1 cellular context compared by ENCODE assay signal in genomic region chr3:12147263-12147780, GRCh38.
TF ChIP-seq lines count a peak whose summit lies in the region.

No MANE protein-coding gene starts in this region.

TF ChIP-seq in WTC11, 78 proteins besides CTCF, POLR2A, EP300 and RAD21 (continued from another document):
- TF ChIP-seq ARID4B (CRISPR knock-in tag; IDR thresholded peaks at IDR 0.05; ENCODE audit: borderline replicate concordance) (no peak), TEAD4 (CRISPR knock-in tag; IDR thresholded peaks at IDR 0.05) (no peak), NFE2L1 (CRISPR knock-in tag; IDR thresholded peaks at IDR 0.05) (no peak), ESRRA (CRISPR knock-in tag; IDR thresholded peaks at IDR 0.05; ENCODE audit: borderline replicate concordance) (no peak)
- TF ChIP-seq, protein P1, sequence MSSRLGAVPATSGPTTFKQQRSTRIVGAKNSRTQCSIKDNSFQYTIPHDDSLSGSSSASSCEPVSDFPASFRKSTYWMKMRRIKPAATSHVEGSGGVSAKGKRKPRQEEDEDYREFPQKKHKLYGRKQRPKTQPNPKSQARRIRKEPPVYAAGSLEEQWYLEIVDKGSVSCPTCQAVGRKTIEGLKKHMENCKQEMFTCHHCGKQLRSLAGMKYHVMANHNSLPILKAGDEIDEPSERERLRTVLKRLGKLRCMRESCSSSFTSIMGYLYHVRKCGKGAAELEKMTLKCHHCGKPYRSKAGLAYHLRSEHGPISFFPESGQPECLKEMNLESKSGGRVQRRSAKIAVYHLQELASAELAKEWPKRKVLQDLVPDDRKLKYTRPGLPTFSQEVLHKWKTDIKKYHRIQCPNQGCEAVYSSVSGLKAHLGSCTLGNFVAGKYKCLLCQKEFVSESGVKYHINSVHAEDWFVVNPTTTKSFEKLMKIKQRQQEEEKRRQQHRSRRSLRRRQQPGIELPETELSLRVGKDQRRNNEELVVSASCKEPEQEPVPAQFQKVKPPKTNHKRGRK (CRISPR knock-in tag; IDR thresholded peaks at IDR 0.05; ENCODE audit: borderline replicate concordance): no peak
- TF ChIP-seq, protein P2, sequence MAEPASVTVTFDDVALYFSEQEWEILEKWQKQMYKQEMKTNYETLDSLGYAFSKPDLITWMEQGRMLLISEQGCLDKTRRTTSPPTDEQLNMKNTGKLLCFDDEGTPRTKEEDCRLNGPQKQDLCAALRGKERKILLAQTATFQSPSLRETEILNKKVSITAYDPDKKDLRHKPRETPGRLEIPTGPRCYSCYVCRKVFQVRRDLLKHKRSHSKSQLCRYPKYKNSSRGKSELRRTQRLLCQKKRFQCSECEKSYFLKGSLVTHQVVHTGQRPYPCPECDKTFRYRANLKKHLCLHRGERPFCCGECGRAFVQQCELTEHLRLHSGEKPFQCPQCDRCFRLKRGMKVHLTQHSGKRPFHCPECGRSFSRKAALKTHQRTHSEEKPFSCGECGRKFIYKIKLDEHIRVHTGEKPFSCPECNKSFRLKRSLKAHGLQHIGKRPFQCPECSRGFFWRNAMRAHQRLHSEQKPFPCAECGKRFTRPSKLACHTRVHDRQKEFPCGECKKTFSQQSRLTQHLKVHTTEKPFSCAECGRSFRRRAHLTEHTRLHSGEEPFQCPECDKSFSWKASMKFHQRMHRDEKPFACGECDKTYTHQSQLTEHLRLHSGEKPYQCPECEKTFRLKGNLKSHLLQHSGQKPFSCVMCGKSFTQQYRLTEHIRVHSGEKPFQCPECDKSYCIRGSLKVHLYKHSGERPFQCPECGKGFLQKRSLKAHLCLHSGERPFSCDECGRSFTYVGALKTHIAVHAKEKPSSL (CRISPR knock-in tag; conservative IDR thresholded peaks at IDR 0.05): no peak
- TF ChIP-seq, protein P3, sequence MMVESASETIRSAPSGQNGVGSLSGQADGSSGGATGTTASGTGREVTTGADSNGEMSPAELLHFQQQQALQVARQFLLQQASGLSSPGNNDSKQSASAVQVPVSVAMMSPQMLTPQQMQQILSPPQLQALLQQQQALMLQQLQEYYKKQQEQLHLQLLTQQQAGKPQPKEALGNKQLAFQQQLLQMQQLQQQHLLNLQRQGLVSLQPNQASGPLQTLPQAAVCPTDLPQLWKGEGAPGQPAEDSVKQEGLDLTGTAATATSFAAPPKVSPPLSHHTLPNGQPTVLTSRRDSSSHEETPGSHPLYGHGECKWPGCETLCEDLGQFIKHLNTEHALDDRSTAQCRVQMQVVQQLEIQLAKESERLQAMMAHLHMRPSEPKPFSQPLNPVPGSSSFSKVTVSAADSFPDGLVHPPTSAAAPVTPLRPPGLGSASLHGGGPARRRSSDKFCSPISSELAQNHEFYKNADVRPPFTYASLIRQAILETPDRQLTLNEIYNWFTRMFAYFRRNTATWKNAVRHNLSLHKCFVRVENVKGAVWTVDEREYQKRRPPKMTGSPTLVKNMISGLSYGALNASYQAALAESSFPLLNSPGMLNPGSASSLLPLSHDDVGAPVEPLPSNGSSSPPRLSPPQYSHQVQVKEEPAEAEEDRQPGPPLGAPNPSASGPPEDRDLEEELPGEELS (CRISPR knock-in tag; IDR thresholded peaks at IDR 0.05): no peak
- TF ChIP-seq, protein P4, sequence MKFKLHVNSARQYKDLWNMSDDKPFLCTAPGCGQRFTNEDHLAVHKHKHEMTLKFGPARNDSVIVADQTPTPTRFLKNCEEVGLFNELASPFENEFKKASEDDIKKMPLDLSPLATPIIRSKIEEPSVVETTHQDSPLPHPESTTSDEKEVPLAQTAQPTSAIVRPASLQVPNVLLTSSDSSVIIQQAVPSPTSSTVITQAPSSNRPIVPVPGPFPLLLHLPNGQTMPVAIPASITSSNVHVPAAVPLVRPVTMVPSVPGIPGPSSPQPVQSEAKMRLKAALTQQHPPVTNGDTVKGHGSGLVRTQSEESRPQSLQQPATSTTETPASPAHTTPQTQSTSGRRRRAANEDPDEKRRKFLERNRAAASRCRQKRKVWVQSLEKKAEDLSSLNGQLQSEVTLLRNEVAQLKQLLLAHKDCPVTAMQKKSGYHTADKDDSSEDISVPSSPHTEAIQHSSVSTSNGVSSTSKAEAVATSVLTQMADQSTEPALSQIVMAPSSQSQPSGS (CRISPR knock-in tag; IDR thresholded peaks at IDR 0.05; ENCODE audit: borderline replicate concordance, low read depth): no peak
- TF ChIP-seq, protein P5, sequence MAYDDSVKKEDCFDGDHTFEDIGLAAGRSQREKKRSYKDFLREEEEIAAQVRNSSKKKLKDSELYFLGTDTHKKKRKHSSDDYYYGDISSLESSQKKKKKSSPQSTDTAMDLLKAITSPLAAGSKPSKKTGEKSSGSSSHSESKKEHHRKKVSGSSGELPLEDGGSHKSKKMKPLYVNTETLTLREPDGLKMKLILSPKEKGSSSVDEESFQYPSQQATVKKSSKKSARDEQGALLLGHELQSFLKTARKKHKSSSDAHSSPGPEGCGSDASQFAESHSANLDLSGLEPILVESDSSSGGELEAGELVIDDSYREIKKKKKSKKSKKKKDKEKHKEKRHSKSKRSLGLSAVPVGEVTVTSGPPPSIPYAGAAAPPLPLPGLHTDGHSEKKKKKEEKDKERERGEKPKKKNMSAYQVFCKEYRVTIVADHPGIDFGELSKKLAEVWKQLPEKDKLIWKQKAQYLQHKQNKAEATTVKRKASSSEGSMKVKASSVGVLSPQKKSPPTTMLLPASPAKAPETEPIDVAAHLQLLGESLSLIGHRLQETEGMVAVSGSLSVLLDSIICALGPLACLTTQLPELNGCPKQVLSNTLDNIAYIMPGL (CRISPR knock-in tag; IDR thresholded peaks at IDR 0.05): no peak
